In genomic region chr20:5433352-5433751, GRCh38 we compare ENCODE assay signal across 13 cellular contexts.
DNase-seq lines count a peak whose midpoint lies in the region; ATAC-seq lines count a peak whose summit lies in the region.
"Had no signal": no experiment of that assay in that cellular context is flagged by ENCODE, and none has a peak within 500 bp of the region (broad histone marks: within the 10 kb centered on the region; RNA-seq: fewer than 3 reads in every experiment).

No MANE protein-coding gene starts in this region.

- no peak overlapping the region for H3K4me3 Mint-ChIP-seq in natural killer cell treated with Interleukin-12 subunit alpha and Interleukin-12 subunit beta and Interleukin-15 and Interleukin-18, amount 100 ng/mL, for 72 hours
- H3K4me3 Mint-ChIP-seq: CD8-positive, alpha-beta memory T cell; H9 had no signal

- no peaks in the 10 kb centered on the region for H3K9me3 Mint-ChIP-seq in natural killer cell treated with Interleukin-12 subunit alpha and Interleukin-12 subunit beta and Interleukin-15 and Interleukin-18, amount 100 ng/mL, for 72 hours
- H3K9me3 Mint-ChIP-seq: H9, IgD-negative memory B cell had no signal

- no peaks in the 10 kb centered on the region for H3K36me3 Mint-ChIP-seq in natural killer cell treated with Interleukin-12 subunit alpha and Interleukin-12 subunit beta and Interleukin-15 and Interleukin-18, amount 100 ng/mL, for 72 hours
- H3K36me3 Mint-ChIP-seq: CD8-positive, alpha-beta memory T cell; IgD-negative memory B cell had no signal

- no peak overlapping the region for H3K27ac Mint-ChIP-seq in natural killer cell treated with Interleukin-12 subunit alpha and Interleukin-12 subunit beta and Interleukin-15 and Interleukin-18, amount 100 ng/mL, for 72 hours
- H3K27ac Mint-ChIP-seq: CD8-positive, alpha-beta memory T cell; H9; IgD-negative memory B cell had no signal

- H3K27me3 Mint-ChIP-seq in natural killer cell treated with Interleukin-12 subunit alpha and Interleukin-12 subunit beta and Interleukin-15 and Interleukin-18, amount 100 ng/mL, for 72 hours: peaks cover 16 to 29% of the 10 kb centered on the region in 2 donors

- no peaks in the 10 kb centered on the region for H3K4me1 Mint-ChIP-seq in natural killer cell treated with Interleukin-12 subunit alpha and Interleukin-12 subunit beta and Interleukin-15 and Interleukin-18, amount 100 ng/mL, for 72 hours (ENCODE audit: low read depth in 2 of 2)
- H3K4me1 Mint-ChIP-seq: CD8-positive, alpha-beta memory T cell; H9; IgD-negative memory B cell had no signal

- DNase-seq in DMS 273 (lab: John Stamatoyannopoulos, UW; ENCODE audit: unreplicated experiment) (peak; percentile 77), DMS 273 treated with DMSO at 0.1 percent for 48 hours (lab: John Stamatoyannopoulos, UW) (no peak), anterior cingulate cortex (lab: John Stamatoyannopoulos, UW) (peak in 34 of 58 donors; percentile 3 to 72 (median 18)), medulla oblongata (ENCODE audit: extremely low spot score) (peak; percentile 5), superior temporal gyrus (ENCODE audit: extremely low spot score) (peak; percentile 68), NCI-H446 treated with DMSO at 0.1 percent for 48 hours (lab: John Stamatoyannopoulos, UW) (no peak), islet precursor cell (no peak)
- no peak for DNase-seq in natural killer cell treated with Interleukin-12 subunit alpha and Interleukin-12 subunit beta and Interleukin-15 and Interleukin-18, amount 100 ng/mL, for 72 hours (ENCODE audit: low spot score)
- DNase-seq: Caco-2; CD8-positive, alpha-beta memory T cell; GOT3; H9 had no signal

- ATAC-seq in natural killer cell treated with Interleukin-12 subunit alpha and Interleukin-12 subunit beta and Interleukin-15 and Interleukin-18, amount 100 ng/mL, for 72 hours: no peak

Comparison
In these comparisons a context has a peak if more than half of its experiments do, and no peak if none do; other contexts are left out.
1. DNase-seq: peak in DMS 273 (single experiment), anterior cingulate cortex (34 of 58), medulla oblongata (single experiment) and superior temporal gyrus (single experiment); none in DMS 273 treated with DMSO at 0.1 percent for 48 hours (single experiment), NCI-H446 treated with DMSO at 0.1 percent for 48 hours (single experiment), islet precursor cell (single experiment) and natural killer cell treated with Interleukin-12 subunit alpha and Interleukin-12 subunit beta and Interleukin-15 and Interleukin-18, amount 100 ng/mL, for 72 hours (single experiment).